Comparison of ENCODE assay signal across 9 cellular contexts in genomic region chr9:108813951-108814601, GRCh38. TPM values are rescaled to one million over a fixed set of nuclear protein-coding genes. Genes with fewer than 3 reads are reported as not detected.
DNase-seq lines count a peak whose midpoint lies in the region; ATAC-seq and TF ChIP-seq lines count a peak whose summit lies in the region.
"Had no signal": no experiment of that assay in that cellular context is flagged by ENCODE, and none has a peak within 500 bp of the region (broad histone marks: within the 10 kb centered on the region; RNA-seq: fewer than 3 reads in every experiment).

No MANE protein-coding gene starts in this region.

- CTCF ChIA-PET in CD8-positive, alpha-beta T cell (lab: Charles Lee): no interaction called here

- no peaks in the 10 kb centered on the region for H3K4me1 Mint-ChIP-seq in CD8-positive, alpha-beta T cell (ENCODE audit: low read depth)

- no peaks in the 10 kb centered on the region for H3K36me3 ChIP-seq in CD8-positive, alpha-beta T cell (ENCODE audit: insufficient read depth, low read length)

- H3K9me3 ChIP-seq in CD8-positive, alpha-beta T cell (ENCODE audit: low read length): no peaks in the 10 kb centered on the region

- H3K4me1 ChIP-seq in CD8-positive, alpha-beta T cell (ENCODE audit: insufficient read depth, low read length): no peaks in the 10 kb centered on the region

- intact Hi-C loops in CD8-positive, alpha-beta T cell (cut with DNase I, micrococcal nuclease): no loop called here

- H3K27me3 ChIP-seq in CD8-positive, alpha-beta T cell (ENCODE audit: insufficient read depth, low read length): no peaks in the 10 kb centered on the region

- POLR2A ChIA-PET in CD8-positive, alpha-beta T cell (lab: Charles Lee): no interaction called here

- H3K27me3 Mint-ChIP-seq in CD8-positive, alpha-beta T cell (ENCODE audit: low read depth): peaks cover 11% of the 10 kb centered on the region

- H3K27ac Mint-ChIP-seq in CD8-positive, alpha-beta T cell: no peak overlapping the region

- H3K36me3 Mint-ChIP-seq in CD8-positive, alpha-beta T cell: no peaks in the 10 kb centered on the region

- no peak overlapping the region for H3K4me3 Mint-ChIP-seq in CD8-positive, alpha-beta T cell

- peak; percentile 74 for TF ChIP-seq CTCF in LNCAP (IDR thresholded peaks at IDR 0.05)
- peak; percentile 94 for TF ChIP-seq CTCF in VCaP (conservative IDR thresholded peaks at IDR 0.05)
- TF ChIP-seq CTCF in CD8-positive, alpha-beta T cell (IDR thresholded peaks at IDR 0.05): no peak

- no peak overlapping the region for H3K27ac ChIP-seq in VCaP
- no peak overlapping the region for H3K27ac ChIP-seq in CD8-positive, alpha-beta T cell (ENCODE audit: low read depth, low read length)

- peak; percentile 56 for DNase-seq in CD1c-positive myeloid dendritic cell (ENCODE audit: extremely low spot score)
- peak; percentile 38 for DNase-seq in iPS-NIHi7 (ENCODE audit: extremely low spot score)
- no peak for DNase-seq in CD8-positive, alpha-beta T cell
- DNase-seq in NCI-H2227 treated with DMSO at 0.1 percent for 48 hours (lab: John Stamatoyannopoulos, UW): no peak

- ATAC-seq in CD8-positive, alpha-beta T cell: no peak
- no peak for ATAC-seq in HG03442 (IDR thresholded peaks at IDR 0.05; ENCODE audit: unreplicated experiment)
- no peak for ATAC-seq in GM21423 (IDR thresholded peaks at IDR 0.05; ENCODE audit: unreplicated experiment)

- no peak overlapping the region for H3K4me3 ChIP-seq in CD8-positive, alpha-beta T cell (ENCODE audit: low read depth, low read length)

- no peaks in the 10 kb centered on the region for H3K9me3 Mint-ChIP-seq in CD8-positive, alpha-beta T cell

RNA-seq across cellular contexts. Expression of gene ACTL7B, which starts 41.7 kb away (rescaled TPM):
- total RNA-seq in CD8-positive, alpha-beta T cell: under 1 TPM in 1 of 2 experiments, not detected in 1; 0.24 TPM
- total RNA-seq: dermis microvascular lymphatic vessel endothelial cell had no signal

RNA-seq across cellular contexts. Expression of gene ACTL7A, which starts 48.0 kb away (rescaled TPM):
- not detected for total RNA-seq in CD8-positive, alpha-beta T cell
- total RNA-seq: dermis microvascular lymphatic vessel endothelial cell had no signal

Comparison
In these comparisons a context has a peak if more than half of its experiments do, and no peak if none do; other contexts are left out.
1. DNase-seq: peak in CD1c-positive myeloid dendritic cell (single experiment) and iPS-NIHi7 (single experiment); none in CD8-positive, alpha-beta T cell (0 of 7) and NCI-H2227 treated with DMSO at 0.1 percent for 48 hours (single experiment).